ENCODE assay signal across 8 cellular contexts in the genomic region with DNA sequence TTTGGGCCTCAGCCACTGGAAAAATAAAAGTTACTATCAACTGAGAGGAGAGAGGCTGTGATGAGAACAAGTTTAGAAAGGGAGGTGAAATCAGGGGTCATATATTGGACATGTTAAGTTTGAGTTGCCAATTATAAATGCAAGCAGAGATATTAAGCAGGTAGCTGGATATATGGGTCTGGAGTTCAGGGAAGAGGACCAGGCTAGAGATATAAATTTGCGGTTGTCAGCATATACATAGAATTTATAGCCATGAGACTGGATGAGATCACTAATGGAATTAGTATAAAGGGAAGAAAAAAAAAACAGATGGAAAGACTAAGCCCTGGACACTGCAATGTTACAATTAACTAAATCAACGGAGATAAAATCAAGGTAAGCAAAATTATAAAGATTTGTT.
"Had no signal": no experiment of that assay in that cellular context is flagged by ENCODE, and none has a peak within 500 bp of the region (broad histone marks: within the 10 kb centered on the region; RNA-seq: fewer than 3 reads in every experiment).

No MANE protein-coding gene starts in this region.

- H3K36me3 ChIP-seq: HAP-1 had no signal

- H3K27ac ChIP-seq: GM23248 had no signal

- H3K4me3 ChIP-seq: GM23248, HAP-1, K562 had no signal

- H2AFZ ChIP-seq: GM23248 had no signal

- H3K9ac ChIP-seq: GM23248 had no signal

- DNase-seq: GM23248, GOT3, H7, HFFc6, KG1 had no signal

- ATAC-seq: HCT116, K562 had no signal

- H3K9me3 ChIP-seq: HAP-1 had no signal
